Comparison of ENCODE assay signal across 17 cellular contexts in genomic region chr3:4343258-4343657, GRCh38. TPM values are rescaled to one million over a fixed set of nuclear protein-coding genes. Genes with fewer than 3 reads are reported as not detected.
DNase-seq lines count a peak whose midpoint lies in the region; ATAC-seq and TF ChIP-seq lines count a peak whose summit lies in the region.
"Had no signal": no experiment of that assay in that cellular context is flagged by ENCODE, and none has a peak within 500 bp of the region (broad histone marks: within the 10 kb centered on the region; RNA-seq: fewer than 3 reads in every experiment).

No MANE protein-coding gene starts in this region.

- DNase-seq in AG09319 (ENCODE audit: extremely low read depth, low read depth) (peak; percentile 51), HS-5 (ENCODE audit: low read depth) (peak; percentile 10), adipocyte (ENCODE audit: low read depth) (peak; percentile 63), islet precursor cell (peak; percentile 54), NCI-H128 (lab: John Stamatoyannopoulos, UW; ENCODE audit: unreplicated experiment) (no peak)
- DNase-seq in activated CD8-positive, alpha-beta memory T cell treated with anti-CD3 and anti-CD28 coated beads, Interleukin-2, amount 50 U/mL, for 4 hours: no peak
- DNase-seq in natural killer cell treated with Interleukin-12 subunit alpha and Interleukin-12 subunit beta and Interleukin-15 and Interleukin-18, amount 100 ng/mL, for 72 hours (ENCODE audit: low spot score): no peak
- DNase-seq: activated CD4-positive, alpha-beta T cell treated with anti-CD3 and anti-CD28 coated beads for 36 hours; activated T-cell treated with anti-CD3 and anti-CD28 coated beads, Interleukin-2, amount 50 U/mL, for 1 hour; adrenal gland; C1 segment of cervical spinal cord; Karpas-422; kidney; naive thymus-derived CD4-positive, alpha-beta T cell; T-cell; upper lobe of right lung had no signal

- H3K4me3 Mint-ChIP-seq in natural killer cell treated with Interleukin-12 subunit alpha and Interleukin-12 subunit beta and Interleukin-15 and Interleukin-18, amount 100 ng/mL, for 72 hours: no peak overlapping the region
- H3K4me3 Mint-ChIP-seq: activated CD4-positive, alpha-beta T cell treated with anti-CD3 and anti-CD28 coated beads for 36 hours; naive thymus-derived CD4-positive, alpha-beta T cell; T-cell had no signal

- no peaks in the 10 kb centered on the region for H3K27me3 ChIP-seq in adipocyte (replicated peaks; ENCODE audit: control insufficient read depth, insufficient read depth, low read length)
- H3K27me3 ChIP-seq: adrenal gland, upper lobe of right lung had no signal

- H3K4me1 ChIP-seq in adipocyte (ENCODE audit: control insufficient read depth, insufficient read depth, low read length): peaks cover 23% of the 10 kb centered on the region
- H3K4me1 ChIP-seq: adrenal gland had no signal

- H3K4me3 ChIP-seq in adipocyte (ENCODE audit: low read length): no peak overlapping the region
- H3K4me3 ChIP-seq: adrenal gland, upper lobe of right lung had no signal

- no peak overlapping the region for H3K27ac Mint-ChIP-seq in natural killer cell treated with Interleukin-12 subunit alpha and Interleukin-12 subunit beta and Interleukin-15 and Interleukin-18, amount 100 ng/mL, for 72 hours
- H3K27ac Mint-ChIP-seq: activated CD4-positive, alpha-beta T cell treated with anti-CD3 and anti-CD28 coated beads for 36 hours; naive thymus-derived CD4-positive, alpha-beta T cell; T-cell had no signal

- TF ChIP-seq CTCF in AG09319 (IDR thresholded peaks at IDR 0.05; ENCODE audit: low read depth, low read length): no peak

- no peaks in the 10 kb centered on the region for H3K27me3 Mint-ChIP-seq in natural killer cell treated with Interleukin-12 subunit alpha and Interleukin-12 subunit beta and Interleukin-15 and Interleukin-18, amount 100 ng/mL, for 72 hours
- H3K27me3 Mint-ChIP-seq: activated CD4-positive, alpha-beta T cell treated with anti-CD3 and anti-CD28 coated beads for 36 hours; T-cell had no signal

- H3K4me1 Mint-ChIP-seq in natural killer cell treated with Interleukin-12 subunit alpha and Interleukin-12 subunit beta and Interleukin-15 and Interleukin-18, amount 100 ng/mL, for 72 hours (ENCODE audit: low read depth in 2 of 2): peaks cover 7% of the 10 kb centered on the region in 2 donors
- H3K4me1 Mint-ChIP-seq: activated CD4-positive, alpha-beta T cell treated with anti-CD3 and anti-CD28 coated beads for 36 hours; T-cell had no signal

- ATAC-seq in GM21723 (IDR thresholded peaks at IDR 0.05; ENCODE audit: unreplicated experiment): no peak
- no peak for ATAC-seq in natural killer cell treated with Interleukin-12 subunit alpha and Interleukin-12 subunit beta and Interleukin-15 and Interleukin-18, amount 100 ng/mL, for 72 hours
- ATAC-seq: activated CD4-positive, alpha-beta T cell treated with anti-CD3 and anti-CD28 coated beads for 36 hours; naive thymus-derived CD4-positive, alpha-beta T cell; T-cell; upper lobe of right lung had no signal

- no peaks in the 10 kb centered on the region for H3K9me3 Mint-ChIP-seq in natural killer cell treated with Interleukin-12 subunit alpha and Interleukin-12 subunit beta and Interleukin-15 and Interleukin-18, amount 100 ng/mL, for 72 hours
- H3K9me3 Mint-ChIP-seq: naive thymus-derived CD4-positive, alpha-beta T cell; T-cell had no signal

- no peaks in the 10 kb centered on the region for H3K9me3 ChIP-seq in adipocyte (ENCODE audit: control insufficient read depth, low read length)
- H3K9me3 ChIP-seq: adrenal gland, upper lobe of right lung had no signal

- no peaks in the 10 kb centered on the region for H3K36me3 ChIP-seq in adipocyte (ENCODE audit: control insufficient read depth, insufficient read depth, low read length, severe bottlenecking)
- H3K36me3 ChIP-seq: adrenal gland, upper lobe of right lung had no signal

- H3K36me3 Mint-ChIP-seq in natural killer cell treated with Interleukin-12 subunit alpha and Interleukin-12 subunit beta and Interleukin-15 and Interleukin-18, amount 100 ng/mL, for 72 hours: no peaks in the 10 kb centered on the region

- no peak overlapping the region for H3K9ac ChIP-seq in adipocyte (ENCODE audit: low read length)

RNA-seq across cellular contexts. Expression of gene SETMAR, which starts 40.1 kb away (rescaled TPM):
- total RNA-seq in natural killer cell treated with Interleukin-12 subunit alpha and Interleukin-12 subunit beta and Interleukin-15 and Interleukin-18, amount 100 ng/mL, for 72 hours: 10 to 100 TPM; 12.3 to 17.2 TPM

Comparison
In these comparisons a context has a peak if more than half of its experiments do, and no peak if none do; other contexts are left out.
1. DNase-seq: peak in AG09319 (single experiment), HS-5 (single experiment), adipocyte (single experiment) and islet precursor cell (single experiment); none in NCI-H128 (single experiment), activated CD8-positive, alpha-beta memory T cell treated with anti-CD3 and anti-CD28 coated beads, Interleukin-2, amount 50 U/mL, for 4 hours (single experiment) and natural killer cell treated with Interleukin-12 subunit alpha and Interleukin-12 subunit beta and Interleukin-15 and Interleukin-18, amount 100 ng/mL, for 72 hours (single experiment).